In genomic region chr16:89431616-89432015, GRCh38 we compare ENCODE assay signal across 1 cellular context.
TF ChIP-seq lines count a peak whose summit lies in the region.

No MANE protein-coding gene starts in this region.

TF ChIP-seq in A549, 52 proteins besides CTCF, POLR2A, EP300 and RAD21 (continued from another document):
- no peak for TF ChIP-seq GATA3 (IDR thresholded peaks at IDR 0.05; ENCODE audit: borderline replicate concordance)
- TF ChIP-seq NFE2L2 (conservative IDR thresholded peaks at IDR 0.05; ENCODE audit: low read length), result no peak
- no peak for TF ChIP-seq EHMT2 (IDR thresholded peaks at IDR 0.05; ENCODE audit: low read depth)
- TF ChIP-seq PBX3 (IDR thresholded peaks at IDR 0.05), result no peak
